In the genomic region with DNA sequence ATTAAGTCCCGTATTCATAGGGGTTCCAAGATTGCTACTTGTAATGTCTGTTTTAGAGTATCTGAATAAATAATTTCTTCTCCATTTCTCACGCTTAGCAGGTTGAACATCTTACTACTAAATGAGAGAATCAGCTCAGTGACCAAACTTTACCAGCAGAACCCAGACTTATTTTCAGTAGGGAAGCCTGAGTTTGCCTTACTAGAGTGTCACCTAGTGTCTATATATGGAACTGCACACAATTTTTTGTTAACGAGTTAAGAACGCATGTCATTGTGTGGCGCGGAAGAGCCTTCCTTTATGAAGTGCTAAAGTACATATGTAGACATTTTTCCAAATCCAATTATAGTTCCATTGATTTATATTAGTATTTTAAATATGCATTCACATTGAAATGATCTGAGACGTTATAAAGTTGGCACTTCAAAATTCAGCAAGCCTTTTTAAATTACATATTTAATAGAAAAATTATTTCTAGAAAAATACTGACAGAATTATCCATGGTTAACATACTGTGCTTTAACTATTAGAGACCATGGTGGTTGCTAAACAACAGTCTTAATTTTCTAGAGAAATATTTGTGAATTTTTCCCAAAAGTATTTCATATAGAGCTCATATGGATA, we compare ENCODE assay signal across 8 cellular contexts.
DNase-seq lines count a peak whose midpoint lies in the region; ATAC-seq and TF ChIP-seq lines count a peak whose summit lies in the region.

No MANE protein-coding gene starts in this region.

- DNase-seq in DMS153 treated with DMSO at 0.1 percent for 48 hours (lab: John Stamatoyannopoulos, UW; ENCODE audit: unreplicated experiment) (peak; percentile 41), NCI-H2227 (lab: John Stamatoyannopoulos, UW; ENCODE audit: unreplicated experiment) (peak; percentile 77), WTC11 (ENCODE audit: low spot score) (no peak), globus pallidus (ENCODE audit: low spot score) (peak; percentile 65), retina (peak; percentile 60)
- no peak for DNase-seq in activated T-helper 2 cell treated with anti-CD3 and anti-CD28 coated beads, Interferon-gamma antibody, Interleukin-2, Interleukin-4, amounts not matched to agents 10 μg/mL and 5 μg/mL and 100 μg/mL, durations not matched to agents 14 hours and 24 hours and 36 hours (ENCODE audit: low spot score)

- intact Hi-C loops in activated T-helper 2 cell treated with anti-CD3 and anti-CD28 coated beads, Interferon-gamma antibody, Interleukin-2, Interleukin-4, amounts not matched to agents 10 μg/mL and 5 μg/mL and 100 μg/mL, durations not matched to agents 14 hours and 24 hours and 36 hours (cut with micrococcal nuclease): loop anchor here (1.0 kb wide), 1 partner anchor 36 kb away; no protein-coding TSS in a partner anchor

- peaks cover 17% of the 10 kb centered on the region for H3K4me1 Mint-ChIP-seq in WTC11
- no peaks in the 10 kb centered on the region for H3K4me1 Mint-ChIP-seq in activated T-helper 2 cell treated with anti-CD3 and anti-CD28 coated beads, Interferon-gamma antibody, Interleukin-2, Interleukin-4, amounts not matched to agents 10 μg/mL and 5 μg/mL and 100 μg/mL, durations not matched to agents 14 hours and 24 hours and 36 hours (ENCODE audit: low read depth)

- CTCF ChIA-PET in WTC11 (lab: Charles Lee): interaction anchor here (0.6 to 7.2 kb wide), 29 partner anchors 9 to 375 kb away, joined by 3 to 126 read pairs (median 3); no protein-coding TSS in a partner anchor

- no peak overlapping the region for H3K4me3 Mint-ChIP-seq in WTC11
- no peak overlapping the region for H3K4me3 Mint-ChIP-seq in activated T-helper 2 cell treated with anti-CD3 and anti-CD28 coated beads, Interferon-gamma antibody, Interleukin-2, Interleukin-4, amounts not matched to agents 10 μg/mL and 5 μg/mL and 100 μg/mL, durations not matched to agents 14 hours and 24 hours and 36 hours (ENCODE audit: low read depth)

- peak; percentile 84 for TF ChIP-seq CTCF in WTC11 (IDR thresholded peaks at IDR 0.05)

- H3K27ac Mint-ChIP-seq in WTC11: no peak overlapping the region
- no peak overlapping the region for H3K27ac Mint-ChIP-seq in activated T-helper 2 cell treated with anti-CD3 and anti-CD28 coated beads, Interferon-gamma antibody, Interleukin-2, Interleukin-4, amounts not matched to agents 10 μg/mL and 5 μg/mL and 100 μg/mL, durations not matched to agents 14 hours and 24 hours and 36 hours

- no peaks in the 10 kb centered on the region for H3K36me3 Mint-ChIP-seq in WTC11
- H3K36me3 Mint-ChIP-seq in activated T-helper 2 cell treated with anti-CD3 and anti-CD28 coated beads, Interferon-gamma antibody, Interleukin-2, Interleukin-4, amounts not matched to agents 10 μg/mL and 5 μg/mL and 100 μg/mL, durations not matched to agents 14 hours and 24 hours and 36 hours (ENCODE audit: low read depth): no peaks in the 10 kb centered on the region

- ATAC-seq in GM19351 (IDR thresholded peaks at IDR 0.05; ENCODE audit: unreplicated experiment) (peak; percentile 92), HG03378 (IDR thresholded peaks at IDR 0.05; ENCODE audit: unreplicated experiment) (peak; percentile 94), WTC11 (peak; percentile 63)

- H3K9me3 Mint-ChIP-seq in WTC11: no peaks in the 10 kb centered on the region
- no peaks in the 10 kb centered on the region for H3K9me3 Mint-ChIP-seq in activated T-helper 2 cell treated with anti-CD3 and anti-CD28 coated beads, Interferon-gamma antibody, Interleukin-2, Interleukin-4, amounts not matched to agents 10 μg/mL and 5 μg/mL and 100 μg/mL, durations not matched to agents 14 hours and 24 hours and 36 hours

- POLR2A ChIA-PET in WTC11 (lab: Charles Lee): no interaction called here

- H3K27me3 Mint-ChIP-seq in WTC11 (ENCODE audit: low read depth): no peaks in the 10 kb centered on the region; the same call in none of the 2 replicates
- peaks cover 17% of the 10 kb centered on the region for H3K27me3 Mint-ChIP-seq in activated T-helper 2 cell treated with anti-CD3 and anti-CD28 coated beads, Interferon-gamma antibody, Interleukin-2, Interleukin-4, amounts not matched to agents 10 μg/mL and 5 μg/mL and 100 μg/mL, durations not matched to agents 14 hours and 24 hours and 36 hours (ENCODE audit: low read depth)

TF ChIP-seq in WTC11, 78 proteins besides CTCF, POLR2A, EP300 and RAD21:
- no peak for TF ChIP-seq CBFB (CRISPR knock-in tag; IDR thresholded peaks at IDR 0.05; ENCODE audit: low read depth)

Comparison
In these comparisons a context has a peak if more than half of its experiments do, and no peak if none do; other contexts are left out.
1. DNase-seq: peak in DMS153 treated with DMSO at 0.1 percent for 48 hours (single experiment), NCI-H2227 (single experiment), globus pallidus (single experiment) and retina (single experiment); none in WTC11 (single experiment) and activated T-helper 2 cell treated with anti-CD3 and anti-CD28 coated beads, Interferon-gamma antibody, Interleukin-2, Interleukin-4, amounts not matched to agents 10 μg/mL and 5 μg/mL and 100 μg/mL, durations not matched to agents 14 hours and 24 hours and 36 hours (single experiment).
2. Peak in every context shown above with its lines, with median percentiles within 50 percentile points of each other: ATAC-seq.